1 cellular context compared by ENCODE assay signal in the genomic region with DNA sequence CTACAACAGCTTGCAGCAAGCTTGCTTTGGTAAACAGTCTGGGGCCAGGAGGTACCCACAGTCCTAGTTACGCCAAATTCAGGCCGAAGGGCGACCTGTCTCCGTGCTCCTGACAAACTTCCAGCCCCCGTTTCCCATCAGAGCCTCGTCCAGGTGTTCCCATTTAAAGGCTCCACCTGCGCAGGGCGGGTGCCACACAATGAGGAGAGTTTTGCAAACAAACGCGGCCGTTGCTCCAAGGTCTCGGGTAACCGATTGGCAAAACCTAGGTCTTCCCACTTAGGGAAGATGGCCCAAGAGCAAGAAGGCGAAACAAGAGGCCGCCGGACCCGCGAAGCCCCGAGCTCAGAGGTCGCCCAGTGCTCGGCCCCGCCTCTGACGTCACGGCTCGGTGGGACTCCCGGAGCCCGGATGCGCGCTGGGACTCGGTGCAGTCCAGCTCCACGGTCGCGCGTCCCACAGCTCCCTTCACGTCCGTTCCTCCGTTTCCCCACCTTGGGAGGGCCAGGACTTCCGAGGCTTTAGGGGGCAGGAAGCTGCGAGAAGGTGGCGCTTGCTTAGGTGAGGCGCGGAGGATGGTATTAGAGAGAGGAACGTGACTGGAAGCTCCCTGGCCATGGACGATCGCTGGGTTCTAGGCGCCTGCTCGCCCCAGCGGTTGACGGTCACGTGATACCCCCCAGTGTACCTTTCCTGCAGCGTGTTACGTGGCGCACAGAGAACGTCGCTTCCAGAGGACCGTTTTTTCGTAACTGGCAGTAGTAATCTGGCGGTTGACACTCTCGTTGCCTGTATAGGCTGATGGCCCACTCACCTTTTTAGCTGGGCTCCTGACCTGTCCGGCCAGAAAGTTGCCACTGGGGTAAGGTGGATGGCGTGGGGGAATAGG.
TF ChIP-seq lines count a peak whose summit lies in the region.

No MANE protein-coding gene starts in this region.

TF ChIP-seq in HepG2, 621 proteins besides CTCF, POLR2A, EP300 and RAD21 (continued from another document):
- no peak for TF ChIP-seq KAT7 (CRISPR knock-in tag; IDR thresholded peaks at IDR 0.05; ENCODE audit: borderline replicate concordance)
- TF ChIP-seq ZMYM3 (CRISPR knock-in tag; IDR thresholded peaks at IDR 0.05), result peak; percentile 75
- TF ChIP-seq, protein P1, sequence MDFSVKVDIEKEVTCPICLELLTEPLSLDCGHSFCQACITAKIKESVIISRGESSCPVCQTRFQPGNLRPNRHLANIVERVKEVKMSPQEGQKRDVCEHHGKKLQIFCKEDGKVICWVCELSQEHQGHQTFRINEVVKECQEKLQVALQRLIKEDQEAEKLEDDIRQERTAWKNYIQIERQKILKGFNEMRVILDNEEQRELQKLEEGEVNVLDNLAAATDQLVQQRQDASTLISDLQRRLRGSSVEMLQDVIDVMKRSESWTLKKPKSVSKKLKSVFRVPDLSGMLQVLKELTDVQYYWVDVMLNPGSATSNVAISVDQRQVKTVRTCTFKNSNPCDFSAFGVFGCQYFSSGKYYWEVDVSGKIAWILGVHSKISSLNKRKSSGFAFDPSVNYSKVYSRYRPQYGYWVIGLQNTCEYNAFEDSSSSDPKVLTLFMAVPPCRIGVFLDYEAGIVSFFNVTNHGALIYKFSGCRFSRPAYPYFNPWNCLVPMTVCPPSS (IDR thresholded peaks at IDR 0.05), result no peak
- TF ChIP-seq FOXP1 (IDR thresholded peaks at IDR 0.05), result no peak
- no peak for TF ChIP-seq FOXP1 (CRISPR knock-in tag; IDR thresholded peaks at IDR 0.05)
- TF ChIP-seq, protein P2, sequence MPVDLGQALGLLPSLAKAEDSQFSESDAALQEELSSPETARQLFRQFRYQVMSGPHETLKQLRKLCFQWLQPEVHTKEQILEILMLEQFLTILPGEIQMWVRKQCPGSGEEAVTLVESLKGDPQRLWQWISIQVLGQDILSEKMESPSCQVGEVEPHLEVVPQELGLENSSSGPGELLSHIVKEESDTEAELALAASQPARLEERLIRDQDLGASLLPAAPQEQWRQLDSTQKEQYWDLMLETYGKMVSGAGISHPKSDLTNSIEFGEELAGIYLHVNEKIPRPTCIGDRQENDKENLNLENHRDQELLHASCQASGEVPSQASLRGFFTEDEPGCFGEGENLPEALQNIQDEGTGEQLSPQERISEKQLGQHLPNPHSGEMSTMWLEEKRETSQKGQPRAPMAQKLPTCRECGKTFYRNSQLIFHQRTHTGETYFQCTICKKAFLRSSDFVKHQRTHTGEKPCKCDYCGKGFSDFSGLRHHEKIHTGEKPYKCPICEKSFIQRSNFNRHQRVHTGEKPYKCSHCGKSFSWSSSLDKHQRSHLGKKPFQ (CRISPR knock-in tag; IDR thresholded peaks at IDR 0.05; ENCODE audit: insufficient replicate concordance), result no peak
- no peak for TF ChIP-seq PCBP1 (IDR thresholded peaks at IDR 0.05; ENCODE audit: borderline replicate concordance, low read depth, low read length)
- 0 out of 2 replicates have a peak, but pooled peaks have one; percentile 14 for TF ChIP-seq NFATC3 (CRISPR knock-in tag; IDR thresholded peaks at IDR 0.05)
- TF ChIP-seq, protein P3, sequence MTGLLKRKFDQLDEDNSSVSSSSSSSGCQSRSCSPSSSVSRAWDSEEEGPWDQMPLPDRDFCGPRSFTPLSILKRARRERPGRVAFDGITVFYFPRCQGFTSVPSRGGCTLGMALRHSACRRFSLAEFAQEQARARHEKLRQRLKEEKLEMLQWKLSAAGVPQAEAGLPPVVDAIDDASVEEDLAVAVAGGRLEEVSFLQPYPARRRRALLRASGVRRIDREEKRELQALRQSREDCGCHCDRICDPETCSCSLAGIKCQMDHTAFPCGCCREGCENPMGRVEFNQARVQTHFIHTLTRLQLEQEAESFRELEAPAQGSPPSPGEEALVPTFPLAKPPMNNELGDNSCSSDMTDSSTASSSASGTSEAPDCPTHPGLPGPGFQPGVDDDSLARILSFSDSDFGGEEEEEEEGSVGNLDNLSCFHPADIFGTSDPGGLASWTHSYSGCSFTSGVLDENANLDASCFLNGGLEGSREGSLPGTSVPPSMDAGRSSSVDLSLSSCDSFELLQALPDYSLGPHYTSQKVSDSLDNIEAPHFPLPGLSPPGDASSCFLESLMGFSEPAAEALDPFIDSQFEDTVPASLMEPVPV (CRISPR knock-in tag; IDR thresholded peaks at IDR 0.05), result peak; percentile 72
- TF ChIP-seq RXRA (CRISPR knock-in tag; IDR thresholded peaks at IDR 0.05), result peak; percentile 62
- TF ChIP-seq GATA4 (IDR thresholded peaks at IDR 0.05; ENCODE audit: borderline replicate concordance, low read depth), result peak; percentile 9; the same call in 1 of the 2 replicates
- TF ChIP-seq JDP2 (CRISPR knock-in tag; IDR thresholded peaks at IDR 0.05; ENCODE audit: borderline replicate concordance), result no peak
- TF ChIP-seq ZNF446 (CRISPR knock-in tag; IDR thresholded peaks at IDR 0.05), result peak; percentile 82; the same call in 1 of the 2 replicates
- TF ChIP-seq GTF3A (CRISPR knock-in tag; conservative IDR thresholded peaks at IDR 0.05), result no peak
- TF ChIP-seq MEIS1 (CRISPR knock-in tag; IDR thresholded peaks at IDR 0.05; ENCODE audit: borderline replicate concordance), result no peak
- TF ChIP-seq ZNF260 (CRISPR knock-in tag; IDR thresholded peaks at IDR 0.05; ENCODE audit: borderline replicate concordance, low read depth), result no peak
- TF ChIP-seq ZFP1 (CRISPR knock-in tag; IDR thresholded peaks at IDR 0.05), result no peak
- peak; percentile 71 for TF ChIP-seq POGZ (CRISPR knock-in tag; IDR thresholded peaks at IDR 0.05)
- 0 out of 2 replicates have a peak, but pooled peaks have one; percentile 75 for TF ChIP-seq CAMTA2 (CRISPR knock-in tag; IDR thresholded peaks at IDR 0.05; ENCODE audit: borderline replicate concordance)
- peak; percentile 85 for TF ChIP-seq MYC (CRISPR knock-in tag; IDR thresholded peaks at IDR 0.05; ENCODE audit: borderline replicate concordance)
- TF ChIP-seq ZNF850 (CRISPR knock-in tag; conservative IDR thresholded peaks at IDR 0.05), result no peak
- no peak for TF ChIP-seq HDAC6 (IDR thresholded peaks at IDR 0.05; ENCODE audit: low read depth, low read length)
- no peak for TF ChIP-seq GLI4 (CRISPR knock-in tag; IDR thresholded peaks at IDR 0.05; ENCODE audit: borderline replicate concordance)
- TF ChIP-seq AGO1 (IDR thresholded peaks at IDR 0.05; ENCODE audit: low read depth, low read length, poor library complexity, severe bottlenecking), result no peak
- TF ChIP-seq PLRG1 (conservative IDR thresholded peaks at IDR 0.05), result no peak
- TF ChIP-seq, protein P4, sequence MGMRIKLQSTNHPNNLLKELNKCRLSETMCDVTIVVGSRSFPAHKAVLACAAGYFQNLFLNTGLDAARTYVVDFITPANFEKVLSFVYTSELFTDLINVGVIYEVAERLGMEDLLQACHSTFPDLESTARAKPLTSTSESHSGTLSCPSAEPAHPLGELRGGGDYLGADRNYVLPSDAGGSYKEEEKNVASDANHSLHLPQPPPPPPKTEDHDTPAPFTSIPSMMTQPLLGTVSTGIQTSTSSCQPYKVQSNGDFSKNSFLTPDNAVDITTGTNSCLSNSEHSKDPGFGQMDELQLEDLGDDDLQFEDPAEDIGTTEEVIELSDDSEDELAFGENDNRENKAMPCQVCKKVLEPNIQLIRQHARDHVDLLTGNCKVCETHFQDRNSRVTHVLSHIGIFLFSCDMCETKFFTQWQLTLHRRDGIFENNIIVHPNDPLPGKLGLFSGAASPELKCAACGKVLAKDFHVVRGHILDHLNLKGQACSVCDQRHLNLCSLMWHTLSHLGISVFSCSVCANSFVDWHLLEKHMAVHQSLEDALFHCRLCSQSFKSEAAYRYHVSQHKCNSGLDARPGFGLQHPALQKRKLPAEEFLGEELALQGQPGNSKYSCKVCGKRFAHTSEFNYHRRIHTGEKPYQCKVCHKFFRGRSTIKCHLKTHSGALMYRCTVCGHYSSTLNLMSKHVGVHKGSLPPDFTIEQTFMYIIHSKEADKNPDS (CRISPR knock-in tag; IDR thresholded peaks at IDR 0.05), result no peak
- TF ChIP-seq TOPORS (CRISPR knock-in tag; IDR thresholded peaks at IDR 0.05), result no peak
- TF ChIP-seq KDM2A (CRISPR knock-in tag; IDR thresholded peaks at IDR 0.05; ENCODE audit: borderline replicate concordance, low read depth), result peak; percentile 78; the same call in 1 of the 2 replicates
- TF ChIP-seq HMG20A (CRISPR knock-in tag; IDR thresholded peaks at IDR 0.05; ENCODE audit: borderline replicate concordance), result no peak
- TF ChIP-seq PRMT3 (CRISPR knock-in tag; IDR thresholded peaks at IDR 0.05; ENCODE audit: borderline replicate concordance, low read depth), result peak; percentile 74; the same call in 1 of the 2 replicates
- TF ChIP-seq ARNTL (CRISPR knock-in tag; IDR thresholded peaks at IDR 0.05), result 0 out of 2 replicates have a peak, but pooled peaks have one; percentile 36
- TF ChIP-seq ZNF780A (CRISPR knock-in tag; IDR thresholded peaks at IDR 0.05), result no peak; the same call in 1 of the 2 replicates
- 0 out of 2 replicates have a peak, but pooled peaks have one; percentile 64 for TF ChIP-seq MED1 (CRISPR knock-in tag; IDR thresholded peaks at IDR 0.05)
- TF ChIP-seq WIZ (CRISPR knock-in tag; IDR thresholded peaks at IDR 0.05), result peak; percentile 47; the same call in 1 of the 2 replicates
